In genomic region chr12:68331500-68331868, GRCh38 we compare ENCODE assay signal across 8 cellular contexts. TPM values are rescaled to one million over a fixed set of nuclear protein-coding genes. Genes with fewer than 3 reads are reported as not detected.
DNase-seq lines count a peak whose midpoint lies in the region; ATAC-seq and TF ChIP-seq lines count a peak whose summit lies in the region.

No MANE protein-coding gene starts in this region.

- no peaks in the 10 kb centered on the region for H3K9me2 ChIP-seq in MM.1S (replicated peaks; ENCODE audit: insufficient read depth, low read length)

- H3K9me3 ChIP-seq in CD8-positive, alpha-beta T cell (ENCODE audit: low read length), result no peaks in the 10 kb centered on the region
- H3K9me3 ChIP-seq in MM.1S (replicated peaks; ENCODE audit: insufficient read depth, low read length) (no peaks in the 10 kb centered on the region), ectodermal cell (ENCODE audit: control insufficient read depth, low read length) (no peaks in the 10 kb centered on the region), neural progenitor cell (ENCODE audit: low read depth) (no peaks in the 10 kb centered on the region)

- peak overlapping the region; percentile 88 for H3K4me3 Mint-ChIP-seq in CD8-positive, alpha-beta T cell
- peak overlapping the region; percentile 91 for H3K4me3 Mint-ChIP-seq in neural progenitor cell

- WGBS in ectodermal cell, 2 experiments, result 44 to 51% methylated on average over 9 of the region's 9 CpGs

- H3K27ac ChIP-seq in CD8-positive, alpha-beta T cell (ENCODE audit: low read depth, low read length), result peak overlapping the region; percentile 46
- H3K27ac ChIP-seq in MM.1S (ENCODE audit: low read length) (peak overlapping the region; percentile 18; the same call in 1 of the 2 replicates), ectodermal cell (ENCODE audit: insufficient read depth, low read depth, low read length, poor library complexity, severe bottlenecking) (no peak overlapping the region), neural progenitor cell (no peak overlapping the region), substantia nigra (ENCODE audit: low read depth, low read length, poor library complexity, severe bottlenecking) (no peak overlapping the region)

- no peak for ATAC-seq in CD8-positive, alpha-beta T cell

- H3F3A ChIP-seq in MM.1S (ENCODE audit: insufficient read depth, low read length), result no peaks in the 10 kb centered on the region
- H3F3A ChIP-seq in neural progenitor cell (ENCODE audit: low read depth), result peaks cover 18% of the 10 kb centered on the region

- H3K36me3 ChIP-seq in CD8-positive, alpha-beta T cell (ENCODE audit: insufficient read depth, low read length), result peaks cover 14% of the 10 kb centered on the region
- H3K36me3 ChIP-seq in MM.1S (replicated peaks; ENCODE audit: insufficient read depth, low read length), result no peaks in the 10 kb centered on the region
- no peaks in the 10 kb centered on the region for H3K36me3 ChIP-seq in ectodermal cell (ENCODE audit: control insufficient read depth, insufficient read depth, low read length)
- no peaks in the 10 kb centered on the region for H3K36me3 ChIP-seq in neural progenitor cell

- peak overlapping the region; percentile 50 for H3K9ac ChIP-seq in MM.1S (ENCODE audit: low read length)
- H3K9ac ChIP-seq in neural progenitor cell, result peak overlapping the region; percentile 8

- peak overlapping the region; percentile 54 for H3K4me2 ChIP-seq in MM.1S (ENCODE audit: low read depth, low read length)
- peak overlapping the region; percentile 84 for H3K4me2 ChIP-seq in neural progenitor cell

- peak overlapping the region; percentile 80 for H3K27ac Mint-ChIP-seq in CD8-positive, alpha-beta T cell
- H3K27ac Mint-ChIP-seq in neural progenitor cell, result peak overlapping the region; percentile 55

- H3K9me3 Mint-ChIP-seq in CD8-positive, alpha-beta T cell, result no peaks in the 10 kb centered on the region
- no peaks in the 10 kb centered on the region for H3K9me3 Mint-ChIP-seq in neural progenitor cell

- POLR2A ChIA-PET in CD8-positive, alpha-beta T cell (lab: Charles Lee), result interaction anchor here (0.7 to 1.2 kb wide), 3 partner anchors 10 to 279 kb away, joined by 3 to 5 read pairs (median 3); partner anchors contain the start of gene RAP1B

- no peak for TF ChIP-seq CTCF in CD8-positive, alpha-beta T cell (IDR thresholded peaks at IDR 0.05)
- TF ChIP-seq CTCF in MM.1S (IDR thresholded peaks at IDR 0.05; ENCODE audit: low read length) (no peak), neural progenitor cell (IDR thresholded peaks at IDR 0.05) (no peak)

- H2AFZ ChIP-seq in MM.1S (ENCODE audit: low read length), result peak overlapping the region; percentile 62
- H2AFZ ChIP-seq in neural progenitor cell (replicated peaks), result peak overlapping the region; percentile 83

- 0 out of 2 replicates have a peak, but pooled peaks cover 3% of the 10 kb centered on the region for H3K79me2 ChIP-seq in MM.1S (ENCODE audit: low read length)
- H3K79me2 ChIP-seq in neural progenitor cell (ENCODE audit: low read depth), result peaks cover 19% of the 10 kb centered on the region

- CTCF ChIA-PET in CD8-positive, alpha-beta T cell (lab: Charles Lee), result interaction anchor here (0.8 to 1.3 kb wide), 4 partner anchors 14 to 291 kb away, joined by 3 to 4 read pairs (median 3); no protein-coding TSS in a partner anchor

- H3K4me1 ChIP-seq in CD8-positive, alpha-beta T cell (ENCODE audit: insufficient read depth, low read length), result peaks cover 24% of the 10 kb centered on the region
- H3K4me1 ChIP-seq in MM.1S (ENCODE audit: low read length) (peaks cover 6% of the 10 kb centered on the region; the same call in 1 of the 2 replicates), ectodermal cell (ENCODE audit: control insufficient read depth, insufficient read depth, low read length) (peaks cover 15% of the 10 kb centered on the region), neural progenitor cell (peaks cover 30% of the 10 kb centered on the region)

- H4K20me1 ChIP-seq in MM.1S (ENCODE audit: insufficient read depth, low read length) (no peaks in the 10 kb centered on the region), neural progenitor cell (ENCODE audit: low read depth) (no peaks in the 10 kb centered on the region)

- peaks cover 28% of the 10 kb centered on the region for H3K36me3 Mint-ChIP-seq in CD8-positive, alpha-beta T cell
- H3K36me3 Mint-ChIP-seq in neural progenitor cell, result peaks cover 6% of the 10 kb centered on the region

- peak overlapping the region; percentile 56 for H3K4me3 ChIP-seq in CD8-positive, alpha-beta T cell (ENCODE audit: low read depth, low read length)
- H3K4me3 ChIP-seq in MM.1S (ENCODE audit: low read length), result peak overlapping the region; percentile 80
- H3K4me3 ChIP-seq in ectodermal cell (ENCODE audit: insufficient read depth, low read depth, low read length), result peak overlapping the region; percentile 66
- peak overlapping the region; percentile 64 for H3K4me3 ChIP-seq in neural progenitor cell

- H3K27me3 ChIP-seq in CD8-positive, alpha-beta T cell (ENCODE audit: insufficient read depth, low read length), result no peaks in the 10 kb centered on the region
- no peaks in the 10 kb centered on the region for H3K27me3 ChIP-seq in MM.1S (replicated peaks; ENCODE audit: insufficient read depth, low read length)
- H3K27me3 ChIP-seq in ectodermal cell (ENCODE audit: control insufficient read depth, insufficient read depth, low read length, poor library complexity, severe bottlenecking), result no peaks in the 10 kb centered on the region
- no peaks in the 10 kb centered on the region for H3K27me3 ChIP-seq in neural progenitor cell

- intact Hi-C loops in CD8-positive, alpha-beta T cell (cut with DNase I, micrococcal nuclease), result loop anchor here (5.0 to 10.0 kb wide), 5 partner anchors 281 to 1064 kb away; partner anchors contain the start of genes CAND1 (in 2 of the 2), MDM2 (in 2 of the 2), CPSF6 (in 1 of the 2) and RAP1B (in 1 of the 2)

- DNase-seq in CD8-positive, alpha-beta T cell, result peak in 1 of 7 experiments; percentile 21
- peak; percentile 23 for DNase-seq in MM.1S
- no peak for DNase-seq in neural progenitor cell (ENCODE audit: low spot score)
- no peak for DNase-seq in substantia nigra (lab: John Stamatoyannopoulos, UW)
- DNase-seq in HT-29 (ENCODE audit: low spot score), result no peak
- no peak for DNase-seq in DMS79 (lab: John Stamatoyannopoulos, UW)
- no peak for DNase-seq in A172 (ENCODE audit: low spot score)

- peaks cover 49% of the 10 kb centered on the region for H3K4me1 Mint-ChIP-seq in CD8-positive, alpha-beta T cell (ENCODE audit: low read depth)
- H3K4me1 Mint-ChIP-seq in neural progenitor cell, result peaks cover 44% of the 10 kb centered on the region

- H3K27me3 Mint-ChIP-seq in CD8-positive, alpha-beta T cell (ENCODE audit: low read depth), result no peaks in the 10 kb centered on the region
- peaks cover 2% of the 10 kb centered on the region for H3K27me3 Mint-ChIP-seq in neural progenitor cell (ENCODE audit: insufficient read depth, low read depth)

RNA-seq across cellular contexts. Expression of gene MDM1, which starts 0.7 kb away (rescaled TPM):
- total RNA-seq in CD8-positive, alpha-beta T cell, result 10 to 100 TPM; 10.6 to 12.0 TPM
- polyA plus RNA-seq in ectodermal cell (2013, experiment 1 of 4), result 27.1 TPM
- 30.3 TPM for polyA plus RNA-seq in ectodermal cell (2013, experiment 2 of 4)
- 24.8 TPM for polyA plus RNA-seq in ectodermal cell (2013, experiment 3 of 4)
- 27.5 TPM for polyA plus RNA-seq in ectodermal cell (2013, experiment 4 of 4)
- 33.7 and 47.2 TPM in 2 replicates for total RNA-seq in neural progenitor cell (ENCODE audit: low replicate concordance)
- 2.6 and 3.6 TPM in 2 replicates for total RNA-seq in HT-29 (2014; rRNA removed; shearing (Covaris generic))
- total RNA-seq in A172 (2014; rRNA removed; shearing (Covaris generic)), result 15.2 and 23.0 TPM in 2 replicates

Comparison
In these comparisons a context has a peak if more than half of its experiments do, and no peak if none do; other contexts are left out.
1. H3K27ac ChIP-seq: peak in CD8-positive, alpha-beta T cell (single experiment) and MM.1S (single experiment); none in ectodermal cell (single experiment), neural progenitor cell (single experiment) and substantia nigra (single experiment).
2. Peak in every context shown above with its lines, with median percentiles within 50 percentile points of each other: H3K4me3 ChIP-seq.